In genomic region chr3:11007534-11007933, GRCh38 we compare ENCODE assay signal across 33 cellular contexts. TPM values are rescaled to one million over a fixed set of nuclear protein-coding genes. Genes with fewer than 3 reads are reported as not detected.
A peak's percentile ranks its signal among the peaks of the same experiment; 100 is the strongest.
DNase-seq lines count a peak whose midpoint lies in the region; ATAC-seq, FAIRE-seq and TF ChIP-seq lines count a peak whose summit lies in the region.
"Had no signal": no experiment of that assay in that cellular context is flagged by ENCODE, and none has a peak within 500 bp of the region (broad histone marks: within the 10 kb centered on the region; RNA-seq: fewer than 3 reads in every experiment).

No MANE protein-coding gene starts in this region.

- CTCF ChIA-PET in H1 (lab: Charles Lee; ENCODE audit: partially characterized antibody) = interaction anchor here (0.7 to 7.6 kb wide), 29 partner anchors 8 to 249 kb away, joined by 3 to 100 read pairs (median 4); partner anchors contain the start of gene SLC6A1

- H3K23me2 ChIP-seq in H1 (ENCODE audit: low read depth, low read length) = no peaks in the 10 kb centered on the region

- no peak overlapping the region for H2BK20ac ChIP-seq in H1 (ENCODE audit: low read length)

- no peak overlapping the region for H3K56ac ChIP-seq in H1 (replicated peaks; ENCODE audit: insufficient read length, low read depth, low read length)

- no peak overlapping the region for H2BK15ac ChIP-seq in H1 (ENCODE audit: low read length)

- 64% methylated on average over 7 of the region's 7 CpGs; no CpG with 5 or more reads in 1 of the 2 experiments for WGBS in H1 (ENCODE audit: extremely low coverage in 1 of 2, insufficient coverage in 1 of 2, insufficient read length in 1 of 2, insufficient replicate concordance in 2 of 2, low coverage in 1 of 2, low lambda C conversion rate in 2 of 2, missing lambda C conversion rate in 1 of 2), 2 experiments

- H2BK120ac ChIP-seq in H1 (replicated peaks; ENCODE audit: low read depth, low read length) = no peak overlapping the region

- H3K4me1 ChIP-seq in DND-41 (ENCODE audit: insufficient read depth, low read length) = no peaks in the 10 kb centered on the region
- H3K4me1 ChIP-seq in NT2/D1 (ENCODE audit: insufficient read depth, insufficient read length) = peaks cover 3% of the 10 kb centered on the region
- peaks cover 0 to 1% (median 0%) of the 10 kb centered on the region in 4 experiments; a peak in 2 of 7 replicates for H3K4me1 ChIP-seq in H1 (replicated peaks in 1 of 4; ENCODE audit: control insufficient read depth in 3 of 4, insufficient read depth in 4 of 4, low read length in 3 of 4)
- H3K4me1 ChIP-seq in left lung = no peaks in the 10 kb centered on the region
- H3K4me1 ChIP-seq: breast epithelium, right atrium auricular region had no signal

- no peaks in the 10 kb centered on the region for H4K20me1 ChIP-seq in DND-41 (ENCODE audit: insufficient read depth, low read length)
- no peaks in the 10 kb centered on the region for H4K20me1 ChIP-seq in H1 (replicated peaks in 1 of 2; ENCODE audit: control insufficient read depth in 1 of 2, insufficient read depth in 2 of 2, low read length in 2 of 2)

- FAIRE-seq in H1 (lab: Jason Lieb, UNC) = peak; percentile 66
- FAIRE-seq: A549, colon, TTC549 had no signal

- TF ChIP-seq POLR2A in H1 (IDR thresholded peaks at IDR 0.05; ENCODE audit: control extremely low read depth in 1 of 2, low read depth in 2 of 2, low read length in 2 of 2) = no peak

- H4K91ac ChIP-seq in H1 (replicated peaks; ENCODE audit: insufficient read length, low read length) = no peak overlapping the region

- no peak overlapping the region for H4K5ac ChIP-seq in H1 (ENCODE audit: insufficient read length, low read depth, low read length)

- H3K9ac ChIP-seq in DND-41 (ENCODE audit: low read depth, low read length) = no peak overlapping the region
- no peak overlapping the region for H3K9ac ChIP-seq in NT2/D1 (ENCODE audit: insufficient read length, low read depth)
- H3K9ac ChIP-seq in H1 (replicated peaks in 1 of 4; ENCODE audit: extremely low read depth in 1 of 4, low read depth in 3 of 4, low read length in 3 of 4) = no peak overlapping the region
- H3K9ac ChIP-seq: parathyroid adenoma had no signal

- H3K9me3 ChIP-seq in DND-41 (ENCODE audit: insufficient read depth, low read length, severe bottlenecking) (no peaks in the 10 kb centered on the region), NT2/D1 (ENCODE audit: insufficient read depth, low read length) (no peaks in the 10 kb centered on the region), H1 (ENCODE audit: insufficient read depth in 2 of 2, low read depth in 1 of 2, low read length in 1 of 2) (no peaks in the 10 kb centered on the region), left lung (no peaks in the 10 kb centered on the region)
- H3K9me3 ChIP-seq: A549, breast epithelium, right atrium auricular region, suprapubic skin had no signal

- H3K27ac ChIP-seq in DND-41 (ENCODE audit: low read length) (no peak overlapping the region), H1 (ENCODE audit: low read depth, low read length) (no peak overlapping the region), left lung (no peak overlapping the region)
- H3K27ac ChIP-seq: A549, breast epithelium, parathyroid adenoma, right atrium auricular region, suprapubic skin had no signal

- no peaks in the 10 kb centered on the region for H3K79me1 ChIP-seq in H1 (ENCODE audit: low read depth, low read length)

- H3K14ac ChIP-seq in H1 (ENCODE audit: insufficient read length) = no peak overlapping the region

- no peak overlapping the region for H3K4me3 ChIP-seq in DND-41 (ENCODE audit: low read depth in 1 of 2, low read length in 2 of 2)
- no peak overlapping the region for H3K4me3 ChIP-seq in NT2/D1 (ENCODE audit: insufficient read length, low read depth)
- no peak overlapping the region for H3K4me3 ChIP-seq in H1 (ENCODE audit: extremely low read depth in 1 of 4, insufficient read depth in 2 of 4, low read depth in 3 of 4, low read length in 4 of 4)
- H3K4me3 ChIP-seq in left lung = no peak overlapping the region
- H3K4me3 ChIP-seq: A549, breast epithelium, right atrium auricular region, smooth muscle cell, suprapubic skin had no signal

- H3K18ac ChIP-seq in H1 (ENCODE audit: extremely low read depth, low read length) = 0 out of 2 replicates have a peak overlapping the region, but pooled peaks have one; percentile 38

- H4K8ac ChIP-seq in H1 (ENCODE audit: extremely low read depth, insufficient read depth, low read length) = peak overlapping the region; percentile 73; the same call in 1 of the 2 replicates

- no peak overlapping the region for H3K23ac ChIP-seq in H1 (ENCODE audit: insufficient read length)

- H3K4ac ChIP-seq in H1 (replicated peaks; ENCODE audit: insufficient read length, low read depth, low read length) = no peak overlapping the region

- H2AFZ ChIP-seq in DND-41 (ENCODE audit: low read depth, low read length) (no peak overlapping the region), H1 (ENCODE audit: low read length) (peak overlapping the region; percentile 45; the same call in 1 of the 2 replicates)
- H2AFZ ChIP-seq: parathyroid adenoma had no signal

- H2AK5ac ChIP-seq in H1 (ENCODE audit: low read depth, low read length) = no peak overlapping the region

- H3K36me3 ChIP-seq in DND-41 (ENCODE audit: insufficient read depth, low read length) (no peaks in the 10 kb centered on the region), NT2/D1 (ENCODE audit: insufficient read depth, insufficient read length, low read length) (no peaks in the 10 kb centered on the region), H1 (ENCODE audit: control insufficient read depth in 2 of 4, insufficient read depth in 4 of 4, low read length in 3 of 4) (no peaks in the 10 kb centered on the region), left lung (no peaks in the 10 kb centered on the region)
- H3K36me3 ChIP-seq: breast epithelium, right atrium auricular region, suprapubic skin had no signal

- ATAC-seq in DND-41 (ENCODE audit: insufficient read depth, low read depth) (no peak), left lung (no peak)
- ATAC-seq: A549; effector memory CD8-positive, alpha-beta T cell had no signal

- TF ChIP-seq EP300 in H1 (IDR thresholded peaks at IDR 0.05; ENCODE audit: borderline replicate concordance in 1 of 2, low read depth in 2 of 2, low read length in 2 of 2) = no peak

- no peak for DNase-seq in DND-41
- peak; percentile 30 for DNase-seq in NT2/D1 (ENCODE audit: low read depth, low spot score)
- DNase-seq in H1 (ENCODE audit: low read depth in 1 of 2, low spot score in 2 of 2) = peak in 1 of 2 experiments; percentile 61
- peak; percentile 44 for DNase-seq in left kidney (ENCODE audit: low read depth, low spot score)
- DNase-seq in activated CD4-positive, alpha-beta T cell treated with anti-CD3 and anti-CD28 coated beads for 48 hours = no peak
- DNase-seq in left lung = no peak
- DNase-seq in NCI-H128 (lab: John Stamatoyannopoulos, UW; ENCODE audit: unreplicated experiment) = no peak
- DNase-seq in mucosa of gallbladder (ENCODE audit: low spot score) = no peak
- DNase-seq: activated CD4-positive, alpha-beta memory T cell treated with anti-CD3 and anti-CD28 coated beads, Interleukin-2, amount 10 ng/mL, durations not matched to agents 7 days and 5 days; activated CD4-positive, CD25-positive, alpha-beta regulatory T cell treated with anti-CD3 and anti-CD28 coated beads, Interleukin-2, amount 50 U/mL, for 72 hours; activated naive CD4-positive, alpha-beta T cell treated with anti-CD3 and anti-CD28 coated beads, Interleukin-2, amount 10 ng/mL, durations not matched to agents 7 days and 5 days; AML-193; Calu3; CD4-positive, CD25-positive, alpha-beta regulatory T cell; effector memory CD8-positive, alpha-beta T cell; GOT3; NCI-H1092 treated with DMSO at 0.1 percent for 48 hours; NCI-H187; NCI-H446 treated with DMSO at 0.1 percent for 48 hours; RPMI8226; stimulated activated naive CD4-positive, alpha-beta T cell had no signal

- intact Hi-C loops in left lung (cut with DNase I) = no loop called here

- peak; percentile 17 for TF ChIP-seq CTCF in DND-41 (IDR thresholded peaks at IDR 0.05; ENCODE audit: borderline replicate concordance, extremely low read depth, low read length, poor library complexity, severe bottlenecking)
- TF ChIP-seq CTCF in H1 (IDR thresholded peaks at IDR 0.05; ENCODE audit: control extremely low read depth in 1 of 3, insufficient read depth in 1 of 3, low read depth in 1 of 3, low read length in 3 of 3) = peak; percentile 48 to 70 (median 56)
- no peak for TF ChIP-seq CTCF in left lung (IDR thresholded peaks at IDR 0.05)

- POLR2A ChIA-PET in H1 (lab: Charles Lee; ENCODE audit: partially characterized antibody) = interaction anchor here (1.0 to 1.4 kb wide), 4 partner anchors 11 to 89 kb away, joined by 3 read pairs; partner anchors contain the start of gene SLC6A1

- no peak overlapping the region; the same call in 1 of the 2 replicates for H2BK12ac ChIP-seq in H1 (ENCODE audit: low read depth, low read length)

- H3K79me2 ChIP-seq in DND-41 (ENCODE audit: insufficient read depth, low read length) (no peaks in the 10 kb centered on the region), H1 (ENCODE audit: control insufficient read depth in 1 of 2, insufficient read depth in 2 of 2, low read length in 2 of 2) (no peaks in the 10 kb centered on the region)

- no peak overlapping the region for H3K4me2 ChIP-seq in DND-41 (ENCODE audit: insufficient read depth, low read length)
- no peak overlapping the region for H3K4me2 ChIP-seq in H1 (ENCODE audit: insufficient read depth in 1 of 2, low read depth in 2 of 2, low read length in 2 of 2)
- H3K4me2 ChIP-seq: A549, smooth muscle cell had no signal

- no peaks in the 10 kb centered on the region for H3K27me3 ChIP-seq in DND-41 (ENCODE audit: insufficient read depth, low read length, poor library complexity)
- H3K27me3 ChIP-seq in NT2/D1 (ENCODE audit: insufficient read depth, insufficient read length) = no peaks in the 10 kb centered on the region
- H3K27me3 ChIP-seq in H1 (replicated peaks in 1 of 4; ENCODE audit: control insufficient read depth in 3 of 4, extremely low read depth in 1 of 4, insufficient read depth in 3 of 4, low read length in 3 of 4) = no peaks in the 10 kb centered on the region
- peaks cover 0 to 10% of the 10 kb centered on the region in 2 donors for H3K27me3 ChIP-seq in left lung
- H3K27me3 ChIP-seq: breast epithelium, right atrium auricular region had no signal

- H2BK5ac ChIP-seq in H1 (ENCODE audit: low read depth, low read length) = no peak overlapping the region

- peak; percentile 36 to 45; a peak in 3 of 4 replicates for TF ChIP-seq RAD21 in H1 (IDR thresholded peaks at IDR 0.05 in 1 of 2, conservative IDR thresholded peaks at IDR 0.05 in 1 of 2; ENCODE audit: low read depth in 2 of 2, low read length in 2 of 2)

RNA-seq across cellular contexts. Expression of gene SLC6A1, which starts 15.0 kb away (rescaled TPM):
- total RNA-seq in H1 (2021; fragmentation: NEBNext Ultra II Directional; extraction: Animal tissue kit (Norgen Biotek cat#: 25700)) = 0.30 and 0.31 TPM in 2 replicates
- 0.35 and 0.63 TPM in 2 replicates for polyA plus RNA-seq in H1 (2011; rRNA removed)
- 0.50 TPM for polyA plus RNA-seq in H1 (2011; cell fraction: cytosol; rRNA removed)
- polyA plus RNA-seq in H1 (2011; cell fraction: nucleus; rRNA removed) = 1.00 TPM
- polyA plus RNA-seq in H1 (2012, experiment 1 of 2) = 0.22 to 0.61 TPM (median 0.41 TPM) in 4 replicates
- 0.22 TPM for polyA plus RNA-seq in H1 (2012, experiment 2 of 2)
- 0.24 TPM for polyA plus RNA-seq in H1 (2013, experiment 1 of 2)
- polyA plus RNA-seq in H1 (2013, experiment 2 of 2) = 0.26 TPM
- 0.44 and 1.2 TPM in 2 replicates for polyA minus RNA-seq in H1 (2011; rRNA and poly(A)+ RNA removed)
- polyA minus RNA-seq in H1 (2011; cell fraction: cytosol; rRNA and poly(A)+ RNA removed) = 0.51 TPM
- polyA minus RNA-seq in H1 (2011; cell fraction: nucleus; rRNA and poly(A)+ RNA removed) = 0.50 TPM
- total RNA-seq in left lung = 1 to 10 TPM in 1 of 2 donors, under 1 TPM in 1; 0.97 to 1.7 TPM
- total RNA-seq in mucosa of gallbladder = 7.4 TPM
- total RNA-seq: activated CD4-positive, alpha-beta memory T cell treated with anti-CD3 and anti-CD28 coated beads, Interleukin-2, amount 10 ng/mL, durations not matched to agents 7 days and 5 days; Calu3; CD4-positive, CD25-positive, alpha-beta regulatory T cell; OCI-LY7; SK-MEL-5; T-helper 1 cell treated with Interleukin-12 subunit alpha and Interleukin-12 subunit beta and Interleukin-4 antibody, amounts not matched to agents 30 ng/mL and 1 ng/mL, for 36 hours had no signal
- polyA plus RNA-seq: A549; CD4-positive, CD25-positive, alpha-beta regulatory T cell; IgD-negative memory B cell had no signal

Comparison
In these comparisons a context has a peak if more than half of its experiments do, and no peak if none do; other contexts are left out.
1. DNase-seq: peak in NT2/D1 (single experiment) and left kidney (single experiment); none in DND-41 (single experiment), activated CD4-positive, alpha-beta T cell treated with anti-CD3 and anti-CD28 coated beads for 48 hours (single experiment), left lung (0 of 2), NCI-H128 (single experiment) and mucosa of gallbladder (single experiment).
2. CTCF ChIP-seq: peak in DND-41 (single experiment) and H1 (3 of 3); none in left lung (0 of 2).